Comparison of ENCODE assay signal across 19 cellular contexts in genomic region chr3:133410191-133410892, GRCh38. TPM values are rescaled to one million over a fixed set of nuclear protein-coding genes. Genes with fewer than 3 reads are reported as not detected.
"Had no signal": no experiment of that assay in that cellular context is flagged by ENCODE, and none has a peak within 500 bp of the region (broad histone marks: within the 10 kb centered on the region; RNA-seq: fewer than 3 reads in every experiment).

No MANE protein-coding gene starts in this region.

- H3K9me3 Mint-ChIP-seq: effector memory CD8-positive, alpha-beta T cell; nephron; WTC11 had no signal

- H3K27me3 ChIP-seq: uterus had no signal

- FAIRE-seq: TTC549 had no signal

- H3K4me3 Mint-ChIP-seq: activated CD4-positive, alpha-beta T cell treated with anti-CD3 and anti-CD28 coated beads for 36 hours; activated naive CD8-positive, alpha-beta T cell; effector memory CD8-positive, alpha-beta T cell; nephron; WTC11 had no signal

- H3K27ac Mint-ChIP-seq: activated CD4-positive, alpha-beta T cell treated with anti-CD3 and anti-CD28 coated beads for 36 hours; activated naive CD8-positive, alpha-beta T cell; effector memory CD8-positive, alpha-beta T cell; nephron; WTC11 had no signal

- ATAC-seq: activated CD4-positive, alpha-beta T cell treated with anti-CD3 and anti-CD28 coated beads for 36 hours; effector memory CD8-positive, alpha-beta T cell; left colon; stimulated activated naive CD8-positive, alpha-beta T cell treated with anti-CD3 and anti-CD28 coated beads, Interleukin-15, Interleukin-2, amounts not matched to agents 100 U/mL and 50 U/mL, for 24 hours; WTC11 had no signal

- H3K4me3 ChIP-seq: esophagus squamous epithelium, tibial artery, uterus had no signal

- DNase-seq: activated CD4-positive, alpha-beta T cell treated with anti-CD3 and anti-CD28 coated beads for 36 hours; activated CD4-positive, alpha-beta T cell treated with anti-CD3 and anti-CD28 coated beads, Interleukin-2, amount 50 U/mL, for 48 hours; dermis blood vessel endothelial cell; effector memory CD8-positive, alpha-beta T cell; esophagus squamous epithelium; left colon; midbrain; occipital lobe; posterior cingulate gyrus; retina; stimulated activated naive CD8-positive, alpha-beta T cell treated with anti-CD3 and anti-CD28 coated beads, Interleukin-15, Interleukin-2, amounts not matched to agents 100 U/mL and 50 U/mL, for 24 hours; substantia nigra; tibial artery; uterus had no signal

- H3K36me3 Mint-ChIP-seq: WTC11 had no signal

- H3K27ac ChIP-seq: esophagus squamous epithelium, tibial artery, uterus had no signal

- H3K27me3 Mint-ChIP-seq: activated CD4-positive, alpha-beta T cell treated with anti-CD3 and anti-CD28 coated beads for 36 hours; activated naive CD8-positive, alpha-beta T cell had no signal

- H3K4me1 ChIP-seq: uterus had no signal

RNA-seq across cellular contexts. Expression of gene BFSP2, which starts 10.5 kb away (rescaled TPM):
- total RNA-seq: dermis blood vessel endothelial cell, esophagus squamous epithelium, left colon, lung microvascular endothelial cell, uterus, WTC11 had no signal
